11 cellular contexts compared by ENCODE assay signal in the genomic region with DNA sequence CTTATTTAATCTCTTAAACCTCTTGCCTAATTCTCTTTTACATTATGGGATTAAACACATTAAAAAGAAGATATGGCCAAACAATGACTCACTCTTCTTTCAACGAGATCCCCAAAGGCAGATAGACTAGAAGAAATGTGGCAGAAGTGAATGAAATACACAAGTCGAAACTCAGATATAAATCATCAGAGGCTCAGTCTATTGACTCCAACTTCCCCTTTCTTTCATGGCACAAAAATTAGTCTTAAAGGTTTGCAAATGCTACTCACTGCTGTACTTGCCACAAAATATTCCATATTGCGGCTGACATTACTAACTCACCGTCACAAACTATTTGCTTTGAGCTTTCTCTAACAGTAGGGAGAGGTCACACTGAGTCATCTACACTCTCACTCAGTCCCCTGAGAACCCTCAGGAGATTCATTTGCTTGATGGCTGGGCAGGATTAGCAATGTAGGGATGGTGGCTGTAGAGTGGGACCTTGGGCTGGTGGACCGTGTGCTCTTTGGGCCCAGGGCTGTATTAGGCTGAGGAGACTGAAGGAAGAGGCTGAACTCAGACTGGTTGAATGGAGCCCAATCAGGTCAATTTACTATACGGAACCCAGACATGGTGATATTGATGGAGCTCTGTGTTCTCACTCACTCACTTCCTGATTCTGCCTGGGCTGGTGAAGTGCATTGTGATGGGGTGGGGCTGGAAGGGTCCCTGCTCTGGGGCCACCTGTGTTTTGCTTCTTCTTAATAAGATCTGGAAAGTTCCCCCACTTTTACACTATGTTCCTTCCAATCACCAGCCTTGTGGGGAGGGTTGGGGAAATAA. TPM values are rescaled to one million over a fixed set of nuclear protein-coding genes. Genes with fewer than 3 reads are reported as not detected.
DNase-seq lines count a peak whose midpoint lies in the region; ATAC-seq and TF ChIP-seq lines count a peak whose summit lies in the region.
"Had no signal": no experiment of that assay in that cellular context is flagged by ENCODE, and none has a peak within 500 bp of the region (broad histone marks: within the 10 kb centered on the region; RNA-seq: fewer than 3 reads in every experiment).

No MANE protein-coding gene starts in this region.

- H3K36me3 ChIP-seq in gastrocnemius medialis (no peaks in the 10 kb centered on the region), GM23338 (ENCODE audit: insufficient read depth) (no peaks in the 10 kb centered on the region)

- no peak overlapping the region for H2AFZ ChIP-seq in GM23338

- no peak for TF ChIP-seq POLR2A in gastrocnemius medialis (IDR thresholded peaks at IDR 0.05)

- peak overlapping the region; percentile 89 for H3K27ac Mint-ChIP-seq in activated naive CD8-positive, alpha-beta T cell
- no peak overlapping the region for H3K27ac Mint-ChIP-seq in immature natural killer cell
- no peak overlapping the region for H3K27ac Mint-ChIP-seq in GM23338
- H3K27ac Mint-ChIP-seq: activated naive CD8-positive, alpha-beta T cell treated with anti-CD3 and anti-CD28 coated beads, Interleukin-2, amount 10 ng/mL, durations not matched to agents 7 days and 5 days had no signal

- no peaks in the 10 kb centered on the region for H3K9me3 ChIP-seq in gastrocnemius medialis

- no peak overlapping the region for H3K4me2 ChIP-seq in GM23338

- DNase-seq in AG04449 (ENCODE audit: low read depth, low spot score) (peak; percentile 34), GM19240 (ENCODE audit: insufficient read length, low spot score) (peak; percentile 6), HT-29 (ENCODE audit: low spot score) (peak; percentile 26), gastrocnemius medialis (no peak), immature natural killer cell (no peak), GM23338 (ENCODE audit: low spot score) (no peak), SW480 (ENCODE audit: low spot score) (no peak)
- DNase-seq: activated naive CD8-positive, alpha-beta T cell treated with anti-CD3 and anti-CD28 coated beads, Interleukin-2, amount 10 ng/mL, durations not matched to agents 7 days and 5 days; mesendoderm; NCI-H146 had no signal

- no peaks in the 10 kb centered on the region for H3K9me3 Mint-ChIP-seq in activated naive CD8-positive, alpha-beta T cell (ENCODE audit: low read depth)
- peaks cover 0 to 5% (median 0%) of the 10 kb centered on the region in 6 donors for H3K9me3 Mint-ChIP-seq in immature natural killer cell
- H3K9me3 Mint-ChIP-seq in GM23338 = peaks cover 6% of the 10 kb centered on the region; the same call in 1 of the 3 replicates

- H3K4me3 ChIP-seq in AG04449 (ENCODE audit: low read depth, low read length) (no peak overlapping the region), gastrocnemius medialis (no peak overlapping the region), GM23338 (no peak overlapping the region)

- H3K4me1 ChIP-seq in gastrocnemius medialis (no peaks in the 10 kb centered on the region), GM23338 (ENCODE audit: insufficient read depth) (no peaks in the 10 kb centered on the region)

- H4K20me1 ChIP-seq in GM23338 (replicated peaks; ENCODE audit: insufficient read depth) = no peaks in the 10 kb centered on the region

- H3K4me1 Mint-ChIP-seq in activated naive CD8-positive, alpha-beta T cell (ENCODE audit: low read depth) = peaks cover 13% of the 10 kb centered on the region
- H3K4me1 Mint-ChIP-seq in immature natural killer cell (no peaks in the 10 kb centered on the region), GM23338 (no peaks in the 10 kb centered on the region)
- H3K4me1 Mint-ChIP-seq: activated naive CD8-positive, alpha-beta T cell treated with anti-CD3 and anti-CD28 coated beads, Interleukin-2, amount 10 ng/mL, durations not matched to agents 7 days and 5 days had no signal

- H3K27me3 ChIP-seq in gastrocnemius medialis = no peaks in the 10 kb centered on the region
- no peaks in the 10 kb centered on the region for H3K27me3 ChIP-seq in GM23338 (ENCODE audit: insufficient read depth)

- H3K27ac ChIP-seq in gastrocnemius medialis = no peak overlapping the region
- H3K27ac ChIP-seq in GM23338 (ENCODE audit: low read depth) = no peak overlapping the region

- H3K27me3 Mint-ChIP-seq in activated naive CD8-positive, alpha-beta T cell = no peaks in the 10 kb centered on the region
- peaks cover 0 to 2% (median 0%) of the 10 kb centered on the region in 3 donors for H3K27me3 Mint-ChIP-seq in immature natural killer cell (ENCODE audit: low read depth in 3 of 3)
- H3K27me3 Mint-ChIP-seq in GM23338 (ENCODE audit: insufficient read depth, low read depth, poor library complexity) = peaks cover 2% of the 10 kb centered on the region
- H3K27me3 Mint-ChIP-seq: activated naive CD8-positive, alpha-beta T cell treated with anti-CD3 and anti-CD28 coated beads, Interleukin-2, amount 10 ng/mL, durations not matched to agents 7 days and 5 days had no signal

- no peak for ATAC-seq in gastrocnemius medialis
- no peak for ATAC-seq in GM23338

- no peaks in the 10 kb centered on the region for H3K9me2 ChIP-seq in GM23338 (ENCODE audit: insufficient read depth)

- TF ChIP-seq CTCF in AG04449 (IDR thresholded peaks at IDR 0.05; ENCODE audit: insufficient read depth, low read length, missing control alignments) (no peak), gastrocnemius medialis (IDR thresholded peaks at IDR 0.05 in 4 of 5, conservative IDR thresholded peaks at IDR 0.05 in 1 of 5) (no peak), GM23338 (conservative IDR thresholded peaks at IDR 0.05; ENCODE audit: low read depth in 2 of 2) (no peak)

- intact Hi-C loops in gastrocnemius medialis (cut with DNase I; ENCODE audit: low total_unique reads) = no loop called here

- POLR2A ChIA-PET in AG04449 (lab: Yijun Ruan, JAX) = interaction anchor here (0.6 to 1.8 kb wide), 5 partner anchors 12 to 306 kb away, joined by 3 to 4 read pairs (median 3); no protein-coding TSS in a partner anchor

- peak overlapping the region; percentile 11 for H3K4me3 Mint-ChIP-seq in activated naive CD8-positive, alpha-beta T cell
- H3K4me3 Mint-ChIP-seq in immature natural killer cell = no peak overlapping the region
- H3K4me3 Mint-ChIP-seq in GM23338 = no peak overlapping the region
- H3K4me3 Mint-ChIP-seq: activated naive CD8-positive, alpha-beta T cell treated with anti-CD3 and anti-CD28 coated beads, Interleukin-2, amount 10 ng/mL, durations not matched to agents 7 days and 5 days had no signal

- CTCF ChIA-PET in AG04449 (lab: Yijun Ruan, JAX) = interaction anchor here (0.9 to 5.3 kb wide), 5 partner anchors 9 to 27 kb away, joined by 5 to 62 read pairs (median 11); no protein-coding TSS in a partner anchor

- in situ Hi-C loops in gastrocnemius medialis (cut with MboI; ENCODE audit: low sequenced_read_pairs in 4 of 4) = no loop called here

- no peaks in the 10 kb centered on the region for H3F3A ChIP-seq in GM23338 (replicated peaks; ENCODE audit: low read depth)

- H3K36me3 Mint-ChIP-seq in activated naive CD8-positive, alpha-beta T cell = peaks cover 3% of the 10 kb centered on the region
- H3K36me3 Mint-ChIP-seq in immature natural killer cell (no peaks in the 10 kb centered on the region), GM23338 (ENCODE audit: low read depth) (no peaks in the 10 kb centered on the region)
- H3K36me3 Mint-ChIP-seq: activated naive CD8-positive, alpha-beta T cell treated with anti-CD3 and anti-CD28 coated beads, Interleukin-2, amount 10 ng/mL, durations not matched to agents 7 days and 5 days had no signal

- H3K79me2 ChIP-seq in GM23338 (replicated peaks; ENCODE audit: insufficient read depth) = no peaks in the 10 kb centered on the region

TF ChIP-seq in GM23338, 12 proteins besides CTCF, POLR2A, EP300 and RAD21:
- TF ChIP-seq, protein P1, sequence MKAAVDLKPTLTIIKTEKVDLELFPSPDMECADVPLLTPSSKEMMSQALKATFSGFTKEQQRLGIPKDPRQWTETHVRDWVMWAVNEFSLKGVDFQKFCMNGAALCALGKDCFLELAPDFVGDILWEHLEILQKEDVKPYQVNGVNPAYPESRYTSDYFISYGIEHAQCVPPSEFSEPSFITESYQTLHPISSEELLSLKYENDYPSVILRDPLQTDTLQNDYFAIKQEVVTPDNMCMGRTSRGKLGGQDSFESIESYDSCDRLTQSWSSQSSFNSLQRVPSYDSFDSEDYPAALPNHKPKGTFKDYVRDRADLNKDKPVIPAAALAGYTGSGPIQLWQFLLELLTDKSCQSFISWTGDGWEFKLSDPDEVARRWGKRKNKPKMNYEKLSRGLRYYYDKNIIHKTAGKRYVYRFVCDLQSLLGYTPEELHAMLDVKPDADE (IDR thresholded peaks at IDR 0.05) = no peak
- TF ChIP-seq EZH2phosphoT487 (IDR thresholded peaks at IDR 0.05; ENCODE audit: unreplicated experiment) = no peak
TF ChIP-seq in GM23338: peak in this region for 0.

RNA-seq across cellular contexts. Expression of a gene that starts 42.8 kb away (rescaled TPM):
- total RNA-seq in HT-29 (2014; rRNA removed; shearing (Covaris generic)) = 6.8 and 7.5 TPM in 2 replicates
- total RNA-seq in gastrocnemius medialis = 10 to 100 TPM; 40.8 to 46.2 (median 44.7) TPM
- 10 to 100 TPM in 2 of 3 donors, 1 to 10 TPM in 1; 6.4 to 17.7 (median 10.6) TPM for polyA plus RNA-seq in immature natural killer cell
- 20.4 and 21.2 TPM in 2 replicates for total RNA-seq in GM23338 (2014; rRNA removed; shearing (Covaris generic))
- polyA plus RNA-seq in GM23338 (2016; fragmentation: Nextera tagmentation; extraction: Ambion mirVana) = 5.3 and 6.7 TPM in 2 replicates

Comparison
In these comparisons a context has a peak if more than half of its experiments do, and no peak if none do; other contexts are left out.
1. DNase-seq: peak in AG04449 (single experiment), GM19240 (single experiment) and HT-29 (single experiment); none in gastrocnemius medialis (0 of 2), immature natural killer cell (0 of 3), GM23338 (single experiment) and SW480 (single experiment).